ENCODE assay signal across 8 cellular contexts in genomic region chr2:197777823-197778407, GRCh38. TPM values are rescaled to one million over a fixed set of nuclear protein-coding genes. Genes with fewer than 3 reads are reported as not detected.
A peak's percentile ranks its signal among the peaks of the same experiment; 100 is the strongest.
DNase-seq lines count a peak whose midpoint lies in the region; ATAC-seq and TF ChIP-seq lines count a peak whose summit lies in the region.

No MANE protein-coding gene starts in this region.

- H3K27me3 Mint-ChIP-seq in activated T-helper 2 cell treated with anti-CD3 and anti-CD28 coated beads, Interferon-gamma antibody, Interleukin-2, Interleukin-4, amounts not matched to agents 10 μg/mL and 5 μg/mL and 100 μg/mL, durations not matched to agents 14 hours and 24 hours and 36 hours (ENCODE audit: low read depth) = peaks cover 17% of the 10 kb centered on the region
- peaks cover 5% of the 10 kb centered on the region for H3K27me3 Mint-ChIP-seq in activated CD4-positive, alpha-beta memory T cell treated with anti-CD3 and anti-CD28 coated beads for 36 hours

- POLR2A ChIA-PET in activated CD4-positive, alpha-beta memory T cell treated with anti-CD3 and anti-CD28 coated beads for 36 hours (lab: Charles Lee) = no interaction called here

- no peaks in the 10 kb centered on the region for H3K4me1 ChIP-seq in lung (ENCODE audit: control insufficient read depth in 2 of 2, insufficient read depth in 2 of 2, low read length in 2 of 2)

- H3K27me3 ChIP-seq in lung (ENCODE audit: control insufficient read depth, insufficient read depth) = no peaks in the 10 kb centered on the region

- TF ChIP-seq CTCF in 22Rv1 (IDR thresholded peaks at IDR 0.05) (peak; percentile 85), NB4 (IDR thresholded peaks at IDR 0.05; ENCODE audit: low read depth, low read length) (no peak), lung (IDR thresholded peaks at IDR 0.05; ENCODE audit: control extremely low read depth, extremely low read depth) (peak; percentile 51)

- CTCF ChIA-PET in activated CD4-positive, alpha-beta memory T cell treated with anti-CD3 and anti-CD28 coated beads for 36 hours (lab: Charles Lee) = interaction anchor here (0.7 to 1.4 kb wide), 5 partner anchors 9 to 1027 kb away, joined by 3 to 6 read pairs (median 4); partner anchors contain the start of gene MOB4

- H3K4me1 Mint-ChIP-seq in activated T-helper 2 cell treated with anti-CD3 and anti-CD28 coated beads, Interferon-gamma antibody, Interleukin-2, Interleukin-4, amounts not matched to agents 10 μg/mL and 5 μg/mL and 100 μg/mL, durations not matched to agents 14 hours and 24 hours and 36 hours (ENCODE audit: low read depth) = peaks cover 4% of the 10 kb centered on the region
- H3K4me1 Mint-ChIP-seq in activated CD4-positive, alpha-beta memory T cell treated with anti-CD3 and anti-CD28 coated beads for 36 hours (ENCODE audit: low read depth) = no peaks in the 10 kb centered on the region

- 28 to 34% methylated on average over 4 of the region's 4 CpGs for WGBS in lung, 2 donors

- no peaks in the 10 kb centered on the region for H3K9me3 Mint-ChIP-seq in activated T-helper 2 cell treated with anti-CD3 and anti-CD28 coated beads, Interferon-gamma antibody, Interleukin-2, Interleukin-4, amounts not matched to agents 10 μg/mL and 5 μg/mL and 100 μg/mL, durations not matched to agents 14 hours and 24 hours and 36 hours
- H3K9me3 Mint-ChIP-seq in activated CD4-positive, alpha-beta memory T cell treated with anti-CD3 and anti-CD28 coated beads for 36 hours = no peaks in the 10 kb centered on the region

- H3K4me3 ChIP-seq in NB4 (ENCODE audit: low read depth, low read length) (no peak overlapping the region), lung (no peak overlapping the region)

- DNase-seq in DMS53 (lab: John Stamatoyannopoulos, UW) = peak; percentile 51
- peak; percentile 62 for DNase-seq in NB4 (ENCODE audit: low read depth)
- DNase-seq in brain pericyte (ENCODE audit: low read depth, low spot score) = peak; percentile 2
- DNase-seq in lung (ENCODE audit: low spot score) = no peak
- no peak for DNase-seq in activated T-helper 2 cell treated with anti-CD3 and anti-CD28 coated beads, Interferon-gamma antibody, Interleukin-2, Interleukin-4, amounts not matched to agents 10 μg/mL and 5 μg/mL and 100 μg/mL, durations not matched to agents 14 hours and 24 hours and 36 hours (ENCODE audit: low spot score)
- no peak for DNase-seq in activated CD4-positive, alpha-beta memory T cell treated with anti-CD3 and anti-CD28 coated beads for 36 hours

- no peak for TF ChIP-seq POLR2A in NB4 (IDR thresholded peaks at IDR 0.05; ENCODE audit: extremely low read depth, insufficient read length)

- H3K36me3 Mint-ChIP-seq in activated T-helper 2 cell treated with anti-CD3 and anti-CD28 coated beads, Interferon-gamma antibody, Interleukin-2, Interleukin-4, amounts not matched to agents 10 μg/mL and 5 μg/mL and 100 μg/mL, durations not matched to agents 14 hours and 24 hours and 36 hours (ENCODE audit: low read depth) = no peaks in the 10 kb centered on the region
- no peaks in the 10 kb centered on the region for H3K36me3 Mint-ChIP-seq in activated CD4-positive, alpha-beta memory T cell treated with anti-CD3 and anti-CD28 coated beads for 36 hours

- no peak overlapping the region for H3K27ac ChIP-seq in 22Rv1
- no peak overlapping the region for H3K27ac ChIP-seq in lung (ENCODE audit: low read depth in 1 of 2, low read length in 1 of 2)

- ATAC-seq in lung (ENCODE audit: insufficient read depth, low FRiP score) (no peak), HG03469 (IDR thresholded peaks at IDR 0.05; ENCODE audit: unreplicated experiment) (no peak)

- H3K27ac Mint-ChIP-seq in activated T-helper 2 cell treated with anti-CD3 and anti-CD28 coated beads, Interferon-gamma antibody, Interleukin-2, Interleukin-4, amounts not matched to agents 10 μg/mL and 5 μg/mL and 100 μg/mL, durations not matched to agents 14 hours and 24 hours and 36 hours = no peak overlapping the region
- H3K27ac Mint-ChIP-seq in activated CD4-positive, alpha-beta memory T cell treated with anti-CD3 and anti-CD28 coated beads for 36 hours = no peak overlapping the region

- intact Hi-C loops in activated T-helper 2 cell treated with anti-CD3 and anti-CD28 coated beads, Interferon-gamma antibody, Interleukin-2, Interleukin-4, amounts not matched to agents 10 μg/mL and 5 μg/mL and 100 μg/mL, durations not matched to agents 14 hours and 24 hours and 36 hours (cut with micrococcal nuclease) = loop anchor here (1.0 to 10.0 kb wide), 4 partner anchors 71 to 387 kb away; partner anchors contain the start of gene MOB4
- intact Hi-C loops in activated CD4-positive, alpha-beta memory T cell treated with anti-CD3 and anti-CD28 coated beads for 36 hours (cut with micrococcal nuclease) = loop anchor here (1.0 to 10.0 kb wide), 5 partner anchors 71 to 1023 kb away; partner anchors contain the start of gene HSPE1

- H3K9me3 ChIP-seq in lung (ENCODE audit: control insufficient read depth in 2 of 2, insufficient read depth in 1 of 2, low read length in 1 of 2) = no peaks in the 10 kb centered on the region

- no peaks in the 10 kb centered on the region for H3K36me3 ChIP-seq in lung (ENCODE audit: control insufficient read depth in 2 of 2, insufficient read depth in 2 of 2, low read length in 2 of 2)

- H3K4me3 Mint-ChIP-seq in activated T-helper 2 cell treated with anti-CD3 and anti-CD28 coated beads, Interferon-gamma antibody, Interleukin-2, Interleukin-4, amounts not matched to agents 10 μg/mL and 5 μg/mL and 100 μg/mL, durations not matched to agents 14 hours and 24 hours and 36 hours (ENCODE audit: low read depth) = no peak overlapping the region
- no peak overlapping the region for H3K4me3 Mint-ChIP-seq in activated CD4-positive, alpha-beta memory T cell treated with anti-CD3 and anti-CD28 coated beads for 36 hours

RNA-seq across cellular contexts. Expression of gene BOLL, which starts 7.2 kb away (rescaled TPM):
- not detected for total RNA-seq in lung
- not detected for polyA plus RNA-seq in lung
- total RNA-seq in activated T-helper 2 cell treated with anti-CD3 and anti-CD28 coated beads, Interferon-gamma antibody, Interleukin-2, Interleukin-4, amounts not matched to agents 10 μg/mL and 5 μg/mL and 100 μg/mL, durations not matched to agents 14 hours and 24 hours and 36 hours = not detected in 2 replicates
- total RNA-seq in activated CD4-positive, alpha-beta memory T cell treated with anti-CD3 and anti-CD28 coated beads for 36 hours = not detected

RNA-seq across cellular contexts. Expression of gene PLCL1, which starts 26.5 kb away (rescaled TPM):
- total RNA-seq in lung = 10 to 100 TPM in 1 of 2 donors, 1 to 10 TPM in 1; 4.0 to 13.0 TPM
- 1 to 10 TPM; 1.1 to 1.8 TPM for polyA plus RNA-seq in lung
- total RNA-seq in activated T-helper 2 cell treated with anti-CD3 and anti-CD28 coated beads, Interferon-gamma antibody, Interleukin-2, Interleukin-4, amounts not matched to agents 10 μg/mL and 5 μg/mL and 100 μg/mL, durations not matched to agents 14 hours and 24 hours and 36 hours = 1.8 and 2.0 TPM in 2 replicates
- 1 to 10 TPM; 1.7 to 1.9 TPM for total RNA-seq in activated CD4-positive, alpha-beta memory T cell treated with anti-CD3 and anti-CD28 coated beads for 36 hours

Comparison
In these comparisons a context has a peak if more than half of its experiments do, and no peak if none do; other contexts are left out.
1. DNase-seq: peak in DMS53 (single experiment), NB4 (single experiment) and brain pericyte (single experiment); none in lung (single experiment), activated T-helper 2 cell treated with anti-CD3 and anti-CD28 coated beads, Interferon-gamma antibody, Interleukin-2, Interleukin-4, amounts not matched to agents 10 μg/mL and 5 μg/mL and 100 μg/mL, durations not matched to agents 14 hours and 24 hours and 36 hours (single experiment) and activated CD4-positive, alpha-beta memory T cell treated with anti-CD3 and anti-CD28 coated beads for 36 hours (single experiment).